In genomic region chr7:10121641-10122040, GRCh38 we compare ENCODE assay signal across 2 cellular contexts.
TF ChIP-seq lines count a peak whose summit lies in the region.

No MANE protein-coding gene starts in this region.

TF ChIP-seq in SK-N-SH, 30 proteins besides CTCF, POLR2A, EP300 and RAD21 (continued from another document):
- TF ChIP-seq RFX5 (IDR thresholded peaks at IDR 0.05; ENCODE audit: low read length) (no peak), SMC3 (IDR thresholded peaks at IDR 0.05; ENCODE audit: low read depth, low read length) (no peak)

TF ChIP-seq in SK-N-SH treated with all-trans-retinoic acid at 6 μM for 48 hours, 23 proteins besides CTCF, POLR2A, EP300 and RAD21 (continued from another document):
- TF ChIP-seq TSHZ2 (CRISPR knock-in tag; IDR thresholded peaks at IDR 0.05) (no peak), OSR1 (CRISPR knock-in tag; IDR thresholded peaks at IDR 0.05) (no peak), CSDC2 (CRISPR knock-in tag; IDR thresholded peaks at IDR 0.05) (no peak), RARB (CRISPR knock-in tag; IDR thresholded peaks at IDR 0.05) (no peak), PATZ1 (CRISPR knock-in tag; IDR thresholded peaks at IDR 0.05; ENCODE audit: borderline replicate concordance) (no peak), TCF4 (CRISPR knock-in tag; IDR thresholded peaks at IDR 0.05; ENCODE audit: borderline replicate concordance) (no peak)
TF ChIP-seq in SK-N-SH treated with all-trans-retinoic acid at 6 μM for 48 hours: peak in this region for 0.
